In genomic region chrX:50996930-50997329, GRCh38 we compare ENCODE assay signal across 18 cellular contexts.
DNase-seq lines count a peak whose midpoint lies in the region; ATAC-seq and TF ChIP-seq lines count a peak whose summit lies in the region.
"Had no signal": no experiment of that assay in that cellular context is flagged by ENCODE, and none has a peak within 500 bp of the region (broad histone marks: within the 10 kb centered on the region; RNA-seq: fewer than 3 reads in every experiment).

No MANE protein-coding gene starts in this region.

- H3K9me3 Mint-ChIP-seq in endodermal cell: peaks cover 47% of the 10 kb centered on the region
- peaks cover 3% of the 10 kb centered on the region for H3K9me3 Mint-ChIP-seq in neural progenitor cell

- no peaks in the 10 kb centered on the region for H3K36me3 Mint-ChIP-seq in endodermal cell (ENCODE audit: low read depth)
- H3K36me3 Mint-ChIP-seq in neural progenitor cell: no peaks in the 10 kb centered on the region

- TF ChIP-seq CTCF in PC-3 (conservative IDR thresholded peaks at IDR 0.05; ENCODE audit: low read depth, low read length) (0 out of 2 replicates have a peak, but pooled peaks have one; percentile 12), endodermal cell (conservative IDR thresholded peaks at IDR 0.05) (peak; percentile 68), neural progenitor cell (IDR thresholded peaks at IDR 0.05) (peak; percentile 32), stomach (IDR thresholded peaks at IDR 0.05) (no peak)

- H3K9ac ChIP-seq in PC-3 (ENCODE audit: low read length) (no peak overlapping the region), endodermal cell (ENCODE audit: extremely low read depth, low read length, poor library complexity, severe bottlenecking) (no peak overlapping the region), neural progenitor cell (no peak overlapping the region)

- H4K20me1 ChIP-seq in PC-3 (ENCODE audit: low read length) (no peaks in the 10 kb centered on the region), neural progenitor cell (ENCODE audit: low read depth) (no peaks in the 10 kb centered on the region)

- H3K27ac Mint-ChIP-seq in endodermal cell (no peak overlapping the region), neural progenitor cell (no peak overlapping the region)

- no peaks in the 10 kb centered on the region for H3K79me2 ChIP-seq in PC-3 (ENCODE audit: low read length)
- H3K79me2 ChIP-seq in neural progenitor cell (ENCODE audit: low read depth): no peaks in the 10 kb centered on the region

- H3K27ac ChIP-seq in PC-3 (ENCODE audit: low read length): no peak overlapping the region
- no peak overlapping the region for H3K27ac ChIP-seq in endodermal cell (ENCODE audit: low read depth, low read length)
- no peak overlapping the region for H3K27ac ChIP-seq in neural progenitor cell
- no peak overlapping the region for H3K27ac ChIP-seq in stomach
- H3K27ac ChIP-seq: 22Rv1, C4-2B, HL-60 had no signal

- WGBS in endodermal cell (ENCODE audit: insufficient coverage in 1 of 2, insufficient read length in 1 of 2), 2 experiments: 85% methylated on average over 4 of the region's 4 CpGs; no CpG with 5 or more reads in 1 of the 2 experiments
- 61 to 82% (median 75%) methylated on average over 4 of the region's 4 CpGs for WGBS in stomach, 5 donors

- H3F3A ChIP-seq in PC-3 (ENCODE audit: low read length, unreplicated experiment) (no peaks in the 10 kb centered on the region), neural progenitor cell (ENCODE audit: low read depth) (no peaks in the 10 kb centered on the region)

- ATAC-seq in PC-3 (no peak), SK-N-SH treated with all-trans-retinoic acid at 6 μM for 48 hours (no peak)

- no peaks in the 10 kb centered on the region for H3K4me1 ChIP-seq in PC-3 (ENCODE audit: insufficient read depth, low read length)
- no peaks in the 10 kb centered on the region for H3K4me1 ChIP-seq in endodermal cell (ENCODE audit: control insufficient read depth, insufficient read depth, low read length)
- no peaks in the 10 kb centered on the region for H3K4me1 ChIP-seq in neural progenitor cell
- H3K4me1 ChIP-seq in stomach: no peaks in the 10 kb centered on the region

- H3K27me3 ChIP-seq in PC-3 (ENCODE audit: low read length) (no peaks in the 10 kb centered on the region), endodermal cell (ENCODE audit: control insufficient read depth, insufficient read depth, low read length, poor library complexity, severe bottlenecking) (no peaks in the 10 kb centered on the region), neural progenitor cell (no peaks in the 10 kb centered on the region), stomach (no peaks in the 10 kb centered on the region)
- H3K27me3 ChIP-seq: MG63 had no signal

- POLR2A ChIA-PET in PC-3 (lab: Charles Lee; ENCODE audit: unreplicated experiment): no interaction called here

- H3K4me3 Mint-ChIP-seq in endodermal cell: no peak overlapping the region
- H3K4me3 Mint-ChIP-seq in neural progenitor cell: no peak overlapping the region

- no peaks in the 10 kb centered on the region for H3K9me2 ChIP-seq in PC-3 (replicated peaks; ENCODE audit: low read length)

- H3K4me2 ChIP-seq in PC-3 (ENCODE audit: low read length): no peak overlapping the region
- no peak overlapping the region for H3K4me2 ChIP-seq in neural progenitor cell

- H2AFZ ChIP-seq in PC-3 (ENCODE audit: low read length): no peak overlapping the region
- H2AFZ ChIP-seq in neural progenitor cell (replicated peaks): no peak overlapping the region

- no peak for TF ChIP-seq EP300 in stomach (IDR thresholded peaks at IDR 0.05)

- peak; percentile 6 for DNase-seq in DMS53 (lab: John Stamatoyannopoulos, UW)
- no peak for DNase-seq in DMS53 treated with DMSO at 0.1 percent for 48 hours (lab: John Stamatoyannopoulos, UW; ENCODE audit: unreplicated experiment)
- DNase-seq in PC-3: no peak
- DNase-seq in endodermal cell: peak; percentile 55
- peak; percentile 17 for DNase-seq in neural progenitor cell (ENCODE audit: low spot score)
- DNase-seq in stomach: no peak
- no peak for DNase-seq in HuH-7.5 (ENCODE audit: low spot score)
- DNase-seq: DMS 273 treated with DMSO at 0.1 percent for 48 hours, MG63, NCI-H1092, NCI-H2227 treated with DMSO at 0.1 percent for 48 hours, NCI-H524 treated with DMSO at 0.1 percent for 48 hours, OCI-M1, RPMI8226 had no signal

- no peak overlapping the region for H3K4me3 ChIP-seq in PC-3 (ENCODE audit: low read length)
- H3K4me3 ChIP-seq in endodermal cell (ENCODE audit: low read length): no peak overlapping the region
- H3K4me3 ChIP-seq in neural progenitor cell: no peak overlapping the region
- no peak overlapping the region for H3K4me3 ChIP-seq in stomach
- H3K4me3 ChIP-seq: MG63 had no signal

- H3K36me3 ChIP-seq in PC-3 (ENCODE audit: low read depth, low read length) (no peaks in the 10 kb centered on the region), endodermal cell (ENCODE audit: control insufficient read depth, insufficient read depth, low read length) (no peaks in the 10 kb centered on the region), neural progenitor cell (no peaks in the 10 kb centered on the region), stomach (no peaks in the 10 kb centered on the region)
- H3K36me3 ChIP-seq: MG63 had no signal

- intact Hi-C loops in PC-3 (cut with micrococcal nuclease) (no loop called here), stomach (cut with DNase I; ENCODE audit: low total_unique reads) (no loop called here)

- H3K4me1 Mint-ChIP-seq in endodermal cell: no peaks in the 10 kb centered on the region
- peaks cover 4% of the 10 kb centered on the region for H3K4me1 Mint-ChIP-seq in neural progenitor cell

- H3K9me3 ChIP-seq in PC-3 (ENCODE audit: low read length) (no peaks in the 10 kb centered on the region), endodermal cell (ENCODE audit: control insufficient read depth, low read length) (no peaks in the 10 kb centered on the region), neural progenitor cell (ENCODE audit: low read depth) (no peaks in the 10 kb centered on the region), stomach (no peaks in the 10 kb centered on the region)
- H3K9me3 ChIP-seq: MG63 had no signal

- CTCF ChIA-PET in PC-3 (lab: Charles Lee): no interaction called here

- no TSS peak for BruUV-seq in PC-3 (replicated peaks; lab: Mats Ljungman, UMichigan)

- H3K27me3 Mint-ChIP-seq in endodermal cell (ENCODE audit: insufficient read depth) (no peaks in the 10 kb centered on the region), neural progenitor cell (ENCODE audit: insufficient read depth, low read depth) (no peaks in the 10 kb centered on the region)

- no peak for TF ChIP-seq POLR2A in stomach (IDR thresholded peaks at IDR 0.05)

TF ChIP-seq in SK-N-SH treated with all-trans-retinoic acid at 6 μM for 48 hours, 23 proteins besides CTCF, POLR2A, EP300 and RAD21:
- TF ChIP-seq PPARA (CRISPR knock-in tag; IDR thresholded peaks at IDR 0.05; ENCODE audit: borderline replicate concordance) (no peak), CREB5 (CRISPR knock-in tag; IDR thresholded peaks at IDR 0.05; ENCODE audit: low read depth) (no peak), ZC3H10 (CRISPR knock-in tag; IDR thresholded peaks at IDR 0.05) (no peak), RARB (CRISPR knock-in tag; IDR thresholded peaks at IDR 0.05) (no peak), CSDC2 (CRISPR knock-in tag; IDR thresholded peaks at IDR 0.05) (no peak), ZNF70 (CRISPR knock-in tag; IDR thresholded peaks at IDR 0.05) (no peak), POU6F1 (CRISPR knock-in tag; IDR thresholded peaks at IDR 0.05; ENCODE audit: borderline replicate concordance, low read depth) (no peak), ZFP3 (CRISPR knock-in tag; IDR thresholded peaks at IDR 0.05) (no peak), ZFP30 (CRISPR knock-in tag; IDR thresholded peaks at IDR 0.05) (no peak), OSR1 (CRISPR knock-in tag; IDR thresholded peaks at IDR 0.05) (no peak), TOX (CRISPR knock-in tag; IDR thresholded peaks at IDR 0.05; ENCODE audit: borderline replicate concordance) (no peak), SNAI2 (CRISPR knock-in tag; IDR thresholded peaks at IDR 0.05) (no peak), ESRRG (CRISPR knock-in tag; IDR thresholded peaks at IDR 0.05) (no peak)
- TF ChIP-seq, protein P1, sequence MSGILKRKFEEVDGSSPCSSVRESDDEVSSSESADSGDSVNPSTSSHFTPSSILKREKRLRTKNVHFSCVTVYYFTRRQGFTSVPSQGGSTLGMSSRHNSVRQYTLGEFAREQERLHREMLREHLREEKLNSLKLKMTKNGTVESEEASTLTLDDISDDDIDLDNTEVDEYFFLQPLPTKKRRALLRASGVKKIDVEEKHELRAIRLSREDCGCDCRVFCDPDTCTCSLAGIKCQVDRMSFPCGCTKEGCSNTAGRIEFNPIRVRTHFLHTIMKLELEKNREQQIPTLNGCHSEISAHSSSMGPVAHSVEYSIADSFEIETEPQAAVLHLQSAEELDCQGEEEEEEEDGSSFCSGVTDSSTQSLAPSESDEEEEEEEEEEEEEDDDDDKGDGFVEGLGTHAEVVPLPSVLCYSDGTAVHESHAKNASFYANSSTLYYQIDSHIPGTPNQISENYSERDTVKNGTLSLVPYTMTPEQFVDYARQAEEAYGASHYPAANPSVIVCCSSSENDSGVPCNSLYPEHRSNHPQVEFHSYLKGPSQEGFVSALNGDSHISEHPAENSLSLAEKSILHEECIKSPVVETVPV (CRISPR knock-in tag; IDR thresholded peaks at IDR 0.05): no peak

Comparison
In these comparisons a context has a peak if more than half of its experiments do, and no peak if none do; other contexts are left out.
1. DNase-seq: peak in DMS53 (single experiment), endodermal cell (single experiment) and neural progenitor cell (single experiment); none in DMS53 treated with DMSO at 0.1 percent for 48 hours (single experiment), PC-3 (single experiment), stomach (single experiment) and HuH-7.5 (single experiment).
2. CTCF ChIP-seq: peak in PC-3 (single experiment), endodermal cell (single experiment) and neural progenitor cell (single experiment); none in stomach (0 of 7).